In genomic region chr2:215156453-215156852, GRCh38 we compare ENCODE assay signal across 8 cellular contexts. TPM values are rescaled to one million over a fixed set of nuclear protein-coding genes. Genes with fewer than 3 reads are reported as not detected.
"Had no signal": no experiment of that assay in that cellular context is flagged by ENCODE, and none has a peak within 500 bp of the region (broad histone marks: within the 10 kb centered on the region; RNA-seq: fewer than 3 reads in every experiment).

No MANE protein-coding gene starts in this region.

- H2AFZ ChIP-seq: GM23338 had no signal

- H3K4me1 ChIP-seq: HAP-1 had no signal

- ATAC-seq: GM23338, HCT116 had no signal

- H3K9me3 ChIP-seq: HAP-1 had no signal

- H3K4me2 ChIP-seq: GM23338 had no signal

- DNase-seq: H7, HFFc6, Kasumi-1, KG1 had no signal

- H3K4me3 ChIP-seq: GM23338, HAP-1 had no signal

- H3K36me3 ChIP-seq: HAP-1 had no signal

RNA-seq across cellular contexts. Expression of gene ABCA12, which starts 18.0 kb away (rescaled TPM):
- total RNA-seq: H7 had no signal
- polyA plus RNA-seq: IgD-negative memory B cell had no signal
